ENCODE assay signal across 22 cellular contexts in the genomic region with DNA sequence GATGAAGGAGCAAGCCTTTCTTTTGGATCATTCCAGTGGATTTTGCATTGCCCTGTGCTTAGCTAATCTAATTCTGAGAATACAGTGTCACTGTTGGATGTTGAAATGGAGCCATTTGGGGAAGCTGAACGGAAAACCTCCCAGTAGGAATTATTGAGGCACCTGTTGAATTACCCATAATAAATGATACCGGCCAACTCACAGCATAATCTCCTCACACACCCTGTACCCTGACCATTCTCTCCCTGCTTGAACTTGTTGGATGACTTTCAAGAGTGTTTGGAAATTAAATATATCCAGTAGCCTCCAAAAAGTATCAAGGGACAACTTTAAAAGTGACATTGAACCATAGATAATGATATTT.
"Had no signal": no experiment of that assay in that cellular context is flagged by ENCODE, and none has a peak within 500 bp of the region (broad histone marks: within the 10 kb centered on the region; RNA-seq: fewer than 3 reads in every experiment).

No MANE protein-coding gene starts in this region.

- H3K4me1 Mint-ChIP-seq: activated naive CD4-positive, alpha-beta T cell treated with anti-CD3 and anti-CD28 coated beads, Interleukin-2, amount 50 U/mL, for 24 hours; central memory CD8-positive, alpha-beta T cell had no signal

- H3K27me3 ChIP-seq: breast epithelium, sigmoid colon, suprapubic skin, tibial nerve had no signal

- H3K27ac ChIP-seq: breast epithelium, epithelial cell of prostate, left ventricle myocardium inferior, neutrophil, sigmoid colon, suprapubic skin, tibial nerve had no signal

- H3K4me1 ChIP-seq: breast epithelium had no signal

- H3K9me3 Mint-ChIP-seq: activated CD8-positive, alpha-beta T cell treated with anti-CD3 and anti-CD28 coated beads for 36 hours; activated naive CD4-positive, alpha-beta T cell treated with anti-CD3 and anti-CD28 coated beads, Interleukin-2, amount 50 U/mL, for 24 hours; activated naive CD8-positive, alpha-beta T cell treated with anti-CD3 and anti-CD28 coated beads, Interleukin-2, amount 50 U/mL, for 24 hours; activated T-helper 2 cell treated with anti-CD3 and anti-CD28 coated beads, Interferon-gamma antibody, Interleukin-2, Interleukin-4, amounts not matched to agents 10 μg/mL and 5 μg/mL and 100 μg/mL, durations not matched to agents 14 hours and 24 hours and 36 hours; central memory CD8-positive, alpha-beta T cell; dendritic cell treated with granulocyte-macrophage colony-stimulating factor and Interleukin-4, amounts not matched to agents 40 ng/mL and 50 ng/mL, for 4 days; nephron progenitor cell had no signal

- H3K27ac Mint-ChIP-seq: activated CD8-positive, alpha-beta T cell treated with anti-CD3 and anti-CD28 coated beads for 36 hours; activated naive CD4-positive, alpha-beta T cell treated with anti-CD3 and anti-CD28 coated beads, Interleukin-2, amount 50 U/mL, for 24 hours; dendritic cell treated with granulocyte-macrophage colony-stimulating factor and Interleukin-4, amounts not matched to agents 40 ng/mL and 50 ng/mL, for 4 days; nephron progenitor cell had no signal

- H3K9me3 ChIP-seq: breast epithelium, left ventricle myocardium inferior, mucosa of descending colon, neutrophil, sigmoid colon, suprapubic skin, tibial nerve had no signal

- H3K36me3 Mint-ChIP-seq: activated CD8-positive, alpha-beta memory T cell treated with anti-CD3 and anti-CD28 coated beads, Interleukin-2, amount 10 ng/mL, durations not matched to agents 7 days and 5 days had no signal

- DNase-seq: activated CD4-positive, alpha-beta T cell treated with anti-CD3 and anti-CD28 coated beads, Interleukin-2, amount 50 U/mL, for 1 hour; activated CD4-positive, CD25-positive, alpha-beta regulatory T cell treated with anti-CD3 and anti-CD28 coated beads, Interleukin-2, amount 50 U/mL, for 72 hours; activated naive CD8-positive, alpha-beta T cell treated with anti-CD3 and anti-CD28 coated beads, Interleukin-2, amount 50 U/mL, for 24 hours; amygdala; effector CD4-positive, alpha-beta T cell; kidney glomerular epithelial cell; left ventricle myocardium inferior; mucosa of descending colon; nephron progenitor cell; sigmoid colon; stimulated activated naive CD4-positive, alpha-beta T cell had no signal

- ATAC-seq: mucosa of descending colon had no signal

- H3K4me3 Mint-ChIP-seq: activated CD8-positive, alpha-beta memory T cell treated with anti-CD3 and anti-CD28 coated beads, Interleukin-2, amount 10 ng/mL, durations not matched to agents 7 days and 5 days; activated CD8-positive, alpha-beta T cell treated with anti-CD3 and anti-CD28 coated beads for 36 hours; activated naive CD4-positive, alpha-beta T cell treated with anti-CD3 and anti-CD28 coated beads, Interleukin-2, amount 50 U/mL, for 24 hours; central memory CD8-positive, alpha-beta T cell; dendritic cell treated with granulocyte-macrophage colony-stimulating factor and Interleukin-4, amounts not matched to agents 40 ng/mL and 50 ng/mL, for 4 days; nephron progenitor cell had no signal

- H3K4me3 ChIP-seq: breast epithelium, left ventricle myocardium inferior, mucosa of descending colon, sigmoid colon, suprapubic skin, tibial nerve had no signal

- H3K36me3 ChIP-seq: breast epithelium, left ventricle myocardium inferior, neutrophil, sigmoid colon, suprapubic skin, tibial nerve had no signal
